ENCODE assay signal across 7 cellular contexts in the genomic region with DNA sequence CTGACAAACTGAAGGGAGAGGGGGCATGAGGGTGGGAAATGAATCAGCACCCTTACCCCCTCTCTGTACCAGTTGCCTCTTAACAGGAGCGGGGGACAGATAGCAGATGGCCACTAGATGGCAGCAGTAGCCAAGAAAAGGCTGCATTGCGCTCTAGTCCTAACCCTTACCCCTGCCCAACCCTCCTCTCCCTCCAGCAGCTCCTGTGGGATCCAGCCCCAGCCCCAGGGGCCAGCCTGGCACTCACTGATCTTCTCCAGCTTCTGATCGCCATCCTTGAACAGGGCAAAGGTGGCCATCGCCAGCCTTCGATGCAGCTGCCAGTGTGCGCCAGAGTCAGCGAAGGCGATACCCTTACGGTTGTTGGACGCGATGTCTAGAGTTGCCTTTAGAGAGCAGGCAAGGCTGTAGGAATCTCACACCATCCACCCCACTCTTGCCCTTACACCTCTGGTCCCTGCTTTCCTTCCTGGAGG. TPM values are rescaled to one million over a fixed set of nuclear protein-coding genes. Genes with fewer than 3 reads are reported as not detected.
DNase-seq lines count a peak whose midpoint lies in the region; FAIRE-seq and TF ChIP-seq lines count a peak whose summit lies in the region.

No MANE protein-coding gene starts in this region.

- H3K27ac ChIP-seq in neural progenitor cell: no peak overlapping the region

- no peaks in the 10 kb centered on the region for H3K9me3 ChIP-seq in neural progenitor cell (ENCODE audit: low read depth)

- no peaks in the 10 kb centered on the region for H3K36me3 Mint-ChIP-seq in neural progenitor cell

- H3K4me2 ChIP-seq in neural progenitor cell: no peak overlapping the region

- H2AFZ ChIP-seq in neural progenitor cell (replicated peaks): peak overlapping the region; percentile 53

- H4K20me1 ChIP-seq in neural progenitor cell (ENCODE audit: low read depth): no peaks in the 10 kb centered on the region

- H3K27ac Mint-ChIP-seq in neural progenitor cell: no peak overlapping the region

- peaks cover 4% of the 10 kb centered on the region for H3K4me1 Mint-ChIP-seq in neural progenitor cell

- H3K27me3 Mint-ChIP-seq in neural progenitor cell (ENCODE audit: insufficient read depth, low read depth): peaks cover 6% of the 10 kb centered on the region

- H3K9me3 Mint-ChIP-seq in neural progenitor cell: peaks cover 15% of the 10 kb centered on the region

- TF ChIP-seq POLR2A in GM12891 (IDR thresholded peaks at IDR 0.05; ENCODE audit: low read depth, low read length): no peak

- no peaks in the 10 kb centered on the region for H3K4me1 ChIP-seq in neural progenitor cell

- TF ChIP-seq CTCF in LNCaP clone FGC (IDR thresholded peaks at IDR 0.05; ENCODE audit: control insufficient read depth, extremely low read depth, insufficient read depth): peak; percentile 95
- TF ChIP-seq CTCF in fibroblast of the aortic adventitia (IDR thresholded peaks at IDR 0.05; ENCODE audit: insufficient read depth, low read length): peak; percentile 88
- peak; percentile 90 for TF ChIP-seq CTCF in neural progenitor cell (IDR thresholded peaks at IDR 0.05)

- H3K4me3 ChIP-seq in LNCaP clone FGC (ENCODE audit: low read depth, low read length) (no peak overlapping the region), fibroblast of the aortic adventitia (ENCODE audit: low read depth, low read length) (no peak overlapping the region), neural progenitor cell (no peak overlapping the region)

- no peaks in the 10 kb centered on the region for H3F3A ChIP-seq in neural progenitor cell (ENCODE audit: low read depth)

- H3K27me3 ChIP-seq in neural progenitor cell: no peaks in the 10 kb centered on the region

- DNase-seq in GM12891 (ENCODE audit: insufficient read length, low spot score) (peak; percentile 70), LNCaP clone FGC (ENCODE audit: low read depth) (peak; percentile 46), RPMI7951 (ENCODE audit: low read depth) (peak; percentile 60), activated T-helper 1 cell treated with Interleukin-2 at 50 U/mL for 16 hours (ENCODE audit: low read depth) (peak; percentile 45), fibroblast of the aortic adventitia (ENCODE audit: low read depth) (peak; percentile 85), neural progenitor cell (ENCODE audit: low spot score) (peak; percentile 91), superior temporal gyrus (ENCODE audit: extremely low spot score) (peak; percentile 90)

- H3K9ac ChIP-seq in neural progenitor cell: no peak overlapping the region

- no peak overlapping the region for H3K4me3 Mint-ChIP-seq in neural progenitor cell

- H3K36me3 ChIP-seq in neural progenitor cell: no peaks in the 10 kb centered on the region

- H3K79me2 ChIP-seq in neural progenitor cell (ENCODE audit: low read depth): no peaks in the 10 kb centered on the region

- FAIRE-seq in GM12891 (lab: Jason Lieb, UNC): peak; percentile 92

TF ChIP-seq in GM12891, 5 proteins besides CTCF, POLR2A, EP300 and RAD21:
- no peak for TF ChIP-seq TAF1 (IDR thresholded peaks at IDR 0.05; ENCODE audit: low read depth, low read length)

RNA-seq across cellular contexts. Expression of gene CYP17A1, which starts 2.2 kb away (rescaled TPM):
- polyA plus RNA-seq in GM12891 (2012; ENCODE audit: low read depth, missing spikeins): not detected
- total RNA-seq in RPMI7951 (2014; rRNA removed; shearing (Covaris generic)): not detected in 2 replicates
- total RNA-seq in fibroblast of the aortic adventitia (ENCODE audit: low replicate concordance) (not detected in 2 replicates), neural progenitor cell (ENCODE audit: low replicate concordance) (not detected in 2 replicates)

RNA-seq across cellular contexts. Expression of gene BORCS7, which starts 19.0 kb away (rescaled TPM):
- 9.8 TPM for polyA plus RNA-seq in GM12891 (2012; ENCODE audit: low read depth, missing spikeins)
- 17.9 and 29.5 TPM in 2 replicates for total RNA-seq in RPMI7951 (2014; rRNA removed; shearing (Covaris generic))
- total RNA-seq in fibroblast of the aortic adventitia (ENCODE audit: low replicate concordance) (12.2 and 23.9 TPM in 2 replicates), neural progenitor cell (ENCODE audit: low replicate concordance) (10.1 and 18.4 TPM in 2 replicates)

RNA-seq across cellular contexts. Expression of gene AS3MT, which starts 34.2 kb away (rescaled TPM):
- polyA plus RNA-seq in GM12891 (2012; ENCODE audit: low read depth, missing spikeins): 3.7 TPM
- 1.3 and 1.9 TPM in 2 replicates for total RNA-seq in RPMI7951 (2014; rRNA removed; shearing (Covaris generic))
- total RNA-seq in fibroblast of the aortic adventitia (ENCODE audit: low replicate concordance) (2.9 and 7.0 TPM in 2 replicates), neural progenitor cell (ENCODE audit: low replicate concordance) (33.3 and 40.3 TPM in 2 replicates)
